8 cellular contexts compared by ENCODE assay signal in genomic region chr11:79400717-79401330, GRCh38. TPM values are rescaled to one million over a fixed set of nuclear protein-coding genes. Genes with fewer than 3 reads are reported as not detected.
DNase-seq lines count a peak whose midpoint lies in the region; ATAC-seq and TF ChIP-seq lines count a peak whose summit lies in the region.

No MANE protein-coding gene starts in this region.

- H3K27me3 ChIP-seq in adipocyte (replicated peaks; ENCODE audit: control insufficient read depth, insufficient read depth, low read length): no peaks in the 10 kb centered on the region

- no peak overlapping the region for H3K27ac Mint-ChIP-seq in Calu3 (ENCODE audit: unreplicated experiment)

- no peaks in the 10 kb centered on the region for H3K36me3 ChIP-seq in adipocyte (ENCODE audit: control insufficient read depth, insufficient read depth, low read length, severe bottlenecking)

- peaks cover 26% of the 10 kb centered on the region for H3K4me1 ChIP-seq in adipocyte (ENCODE audit: control insufficient read depth, insufficient read depth, low read length)

- no TSS peak for BruUV-seq in Calu3 (replicated peaks; lab: Mats Ljungman, UMichigan)

- H3K4me3 ChIP-seq in adipocyte (ENCODE audit: low read length): no peak overlapping the region

- no peak overlapping the region for H3K4me3 Mint-ChIP-seq in Calu3 (ENCODE audit: low read depth, unreplicated experiment)

- CTCF ChIA-PET in Calu3 (lab: Charles Lee): interaction anchor here (0.8 to 1.0 kb wide), 6 partner anchors 9 to 1836 kb away, joined by 3 to 5 read pairs (median 3); no protein-coding TSS in a partner anchor

- no peaks in the 10 kb centered on the region for H3K4me1 Mint-ChIP-seq in Calu3 (ENCODE audit: low read depth, unreplicated experiment)

- no peaks in the 10 kb centered on the region for H3K36me3 Mint-ChIP-seq in Calu3 (ENCODE audit: insufficient read depth, unreplicated experiment)

- no peak overlapping the region for H3K9ac ChIP-seq in adipocyte (ENCODE audit: low read length)

- peak; percentile 43 for DNase-seq in Calu3
- peak; percentile 68 for DNase-seq in HT-29 (ENCODE audit: low spot score)
- DNase-seq in adipocyte (ENCODE audit: low read depth): peak; percentile 14
- DNase-seq in left colon: peak in 1 of 2 donors; percentile 42
- no peak for DNase-seq in activated gamma-delta T cell treated with Interleukin-2 at 50 U/mL for 16 hours
- DNase-seq in globus pallidus (ENCODE audit: low spot score): no peak
- DNase-seq in NK-92 (lab: John Stamatoyannopoulos, UW; ENCODE audit: unreplicated experiment): no peak

- no peaks in the 10 kb centered on the region for H3K9me3 ChIP-seq in adipocyte (ENCODE audit: control insufficient read depth, low read length)

- H3K27me3 Mint-ChIP-seq in Calu3 (ENCODE audit: unreplicated experiment): no peaks in the 10 kb centered on the region

- intact Hi-C loops in Calu3 (cut with micrococcal nuclease; ENCODE audit: unreplicated experiment): loop anchor here (1.0 kb wide), 1 partner anchor 92 kb away; no protein-coding TSS in a partner anchor
- intact Hi-C loops in left colon (cut with DNase I, micrococcal nuclease): no loop called here

- peak; percentile 49 for TF ChIP-seq CTCF in Calu3 (IDR thresholded peaks at IDR 0.05; ENCODE audit: unreplicated experiment)

- H3K9me3 Mint-ChIP-seq in Calu3 (ENCODE audit: low read depth, unreplicated experiment): peaks cover 3% of the 10 kb centered on the region

- ATAC-seq in GM19035 (IDR thresholded peaks at IDR 0.05; ENCODE audit: unreplicated experiment) (peak; percentile 67), left colon (peak; percentile 77)

RNA-seq across cellular contexts. Expression of gene TENM4, which starts 40.0 kb away (rescaled TPM):
- total RNA-seq in Calu3 (2022) (not detected in 2 replicates), left colon (1 to 10 TPM in 1 of 2 donors, under 1 TPM in 1; 0.92 to 1.7 TPM)
- not detected in 2 replicates for total RNA-seq in HT-29 (2014; rRNA removed; shearing (Covaris generic))

Comparison
In these comparisons a context has a peak if more than half of its experiments do, and no peak if none do; other contexts are left out.
1. DNase-seq: peak in Calu3 (single experiment), HT-29 (single experiment) and adipocyte (single experiment); none in activated gamma-delta T cell treated with Interleukin-2 at 50 U/mL for 16 hours (single experiment), globus pallidus (single experiment) and NK-92 (single experiment).